9 cellular contexts compared by ENCODE assay signal in genomic region chr9:4986783-4987182, GRCh38. TPM values are rescaled to one million over a fixed set of nuclear protein-coding genes. Genes with fewer than 3 reads are reported as not detected.
A peak's percentile ranks its signal among the peaks of the same experiment; 100 is the strongest.
DNase-seq lines count a peak whose midpoint lies in the region; ATAC-seq, FAIRE-seq and TF ChIP-seq lines count a peak whose summit lies in the region.
"Had no signal": no experiment of that assay in that cellular context is flagged by ENCODE, and none has a peak within 500 bp of the region (broad histone marks: within the 10 kb centered on the region; RNA-seq: fewer than 3 reads in every experiment).

No MANE protein-coding gene starts in this region.

- H3K4me3 Mint-ChIP-seq in MCF 10A (ENCODE audit: unreplicated experiment) (no peak overlapping the region), type B pancreatic cell (peak overlapping the region; percentile 23)
- H3K4me3 Mint-ChIP-seq in activated T-helper 17 cell treated with anti-CD3 and anti-CD28 coated beads, Interleukin-2, amount 50 U/mL, for 72 hours, result no peak overlapping the region

- DNase-seq in breast epithelium (ENCODE audit: low spot score in 2 of 2) (no peak), MCF 10A (ENCODE audit: unreplicated experiment) (no peak), kidney (no peak), type B pancreatic cell (ENCODE audit: extremely low spot score, unreplicated experiment) (no peak), prostate gland (ENCODE audit: low spot score) (no peak)
- DNase-seq: NCI-H2227 treated with DMSO at 0.1 percent for 48 hours had no signal

- POLR2A ChIA-PET in MCF 10A (lab: Yijun Ruan, JAX), result interaction anchor here (0.8 to 3.5 kb wide), 7 partner anchors 41 to 245 kb away, joined by 4 to 37 read pairs (median 5); partner anchors contain the start of genes AK3 and RCL1

- H3K36me3 Mint-ChIP-seq in MCF 10A (ENCODE audit: insufficient read depth, unreplicated experiment) (no peaks in the 10 kb centered on the region), type B pancreatic cell (peaks cover 2% of the 10 kb centered on the region)
- H3K36me3 Mint-ChIP-seq in activated T-helper 17 cell treated with anti-CD3 and anti-CD28 coated beads, Interleukin-2, amount 50 U/mL, for 72 hours (ENCODE audit: low read depth), result peaks cover 20% of the 10 kb centered on the region

- no TSS peak for BruUV-seq in MCF 10A (replicated peaks; lab: Mats Ljungman, UMichigan)

- TF ChIP-seq CTCF in breast epithelium (IDR thresholded peaks at IDR 0.05) (no peak), MCF 10A (IDR thresholded peaks at IDR 0.05; ENCODE audit: unreplicated experiment) (no peak), kidney (IDR thresholded peaks at IDR 0.05; ENCODE audit: borderline replicate concordance, extremely low read depth, insufficient read depth) (no peak), type B pancreatic cell (conservative IDR thresholded peaks at IDR 0.05) (no peak), prostate gland (IDR thresholded peaks at IDR 0.05) (no peak)

- WGBS in prostate gland, result 81% methylated on average over 4 of the region's 4 CpGs

- H3K27me3 Mint-ChIP-seq in MCF 10A (ENCODE audit: insufficient read depth, unreplicated experiment) (no peaks in the 10 kb centered on the region), type B pancreatic cell (no peaks in the 10 kb centered on the region)
- no peaks in the 10 kb centered on the region for H3K27me3 Mint-ChIP-seq in activated T-helper 17 cell treated with anti-CD3 and anti-CD28 coated beads, Interleukin-2, amount 50 U/mL, for 72 hours

- H3K27ac ChIP-seq in breast epithelium (no peak overlapping the region), kidney (ENCODE audit: low read depth in 2 of 2, low read length in 2 of 2) (no peak overlapping the region), prostate gland (peak overlapping the region in 1 of 2 donors; percentile 96)

- H3K36me3 ChIP-seq in breast epithelium (no peaks in the 10 kb centered on the region), kidney (ENCODE audit: control insufficient read depth in 1 of 2, insufficient read depth in 2 of 2, low read length in 2 of 2) (no peaks in the 10 kb centered on the region), prostate gland (no peaks in the 10 kb centered on the region)

- H3K4me1 Mint-ChIP-seq in MCF 10A (ENCODE audit: insufficient read depth, unreplicated experiment) (peaks cover 27% of the 10 kb centered on the region), type B pancreatic cell (ENCODE audit: unreplicated experiment) (peaks cover 20% of the 10 kb centered on the region)
- H3K4me1 Mint-ChIP-seq in activated T-helper 17 cell treated with anti-CD3 and anti-CD28 coated beads, Interleukin-2, amount 50 U/mL, for 72 hours, result peaks cover 37% of the 10 kb centered on the region

- no peak for ATAC-seq in activated T-helper 17 cell treated with anti-CD3 and anti-CD28 coated beads, Interleukin-2, amount 50 U/mL, for 72 hours (replicated peaks)
- no peak for ATAC-seq in GM19463 (IDR thresholded peaks at IDR 0.05; ENCODE audit: unreplicated experiment)
- ATAC-seq in HG03108 (IDR thresholded peaks at IDR 0.05; ENCODE audit: unreplicated experiment), result no peak

- H3K9me3 Mint-ChIP-seq in MCF 10A (ENCODE audit: unreplicated experiment) (no peaks in the 10 kb centered on the region), type B pancreatic cell (no peaks in the 10 kb centered on the region)
- H3K9me3 Mint-ChIP-seq in activated T-helper 17 cell treated with anti-CD3 and anti-CD28 coated beads, Interleukin-2, amount 50 U/mL, for 72 hours, result no peaks in the 10 kb centered on the region

- H3K4me1 ChIP-seq in breast epithelium (peaks cover 0 to 9% of the 10 kb centered on the region in 2 donors), kidney (ENCODE audit: control insufficient read depth in 1 of 2, insufficient read depth in 1 of 2, low read depth in 1 of 2, low read length in 2 of 2) (peaks cover 12% of the 10 kb centered on the region in 2 donors), prostate gland (replicated peaks) (peaks cover 10% of the 10 kb centered on the region)

- CTCF ChIA-PET in MCF 10A (lab: Yijun Ruan, JAX), result interaction anchor here (0.5 to 7.0 kb wide), 22 partner anchors 14 to 866 kb away, joined by 3 to 171 read pairs (median 6); partner anchors contain the start of genes PDCD1LG2 and RCL1

- H3K9me3 ChIP-seq in breast epithelium (no peaks in the 10 kb centered on the region), kidney (ENCODE audit: control insufficient read depth in 1 of 2, low read length in 2 of 2) (no peaks in the 10 kb centered on the region), prostate gland (no peaks in the 10 kb centered on the region)

- H3K4me3 ChIP-seq in breast epithelium (peak overlapping the region; percentile 93 to 98 (median 96)), kidney (ENCODE audit: low read length in 2 of 2) (peak overlapping the region; percentile 52 to 82), prostate gland (peak overlapping the region in 1 of 2 donors; percentile 95)

- H3K27me3 ChIP-seq in breast epithelium, result no peaks in the 10 kb centered on the region
- H3K27me3 ChIP-seq in prostate gland (replicated peaks; ENCODE audit: insufficient read depth), result no peaks in the 10 kb centered on the region

- H3K9ac ChIP-seq in kidney (ENCODE audit: low read length in 2 of 2), result peak overlapping the region in 1 of 2 donors; percentile 86

- TF ChIP-seq POLR2A in breast epithelium (IDR thresholded peaks at IDR 0.05) (no peak), prostate gland (IDR thresholded peaks at IDR 0.05) (no peak)

- no peak for FAIRE-seq in kidney (lab: Jason Lieb, UNC)

- intact Hi-C loops in breast epithelium (cut with DNase I; ENCODE audit: low total_unique reads) (loop anchor here (10.0 kb wide), 1 partner anchor 222 kb away; no protein-coding TSS in a partner anchor), MCF 10A (cut with micrococcal nuclease) (loop anchor here (5.0 to 10.0 kb wide), 4 partner anchors 62 to 456 kb away; no protein-coding TSS in a partner anchor), kidney (cut with DNase I) (no loop called here), prostate gland (cut with DNase I) (loop anchor here (10.0 kb wide), 4 partner anchors 132 to 618 kb away; partner anchors contain the start of genes PLGRKT, PLPP6 and SPATA6L)

- H3K27ac Mint-ChIP-seq in MCF 10A (ENCODE audit: low read depth, unreplicated experiment) (no peak overlapping the region), type B pancreatic cell (no peak overlapping the region)
- H3K27ac Mint-ChIP-seq in activated T-helper 17 cell treated with anti-CD3 and anti-CD28 coated beads, Interleukin-2, amount 50 U/mL, for 72 hours, result peak overlapping the region; percentile 83

RNA-seq across cellular contexts. Expression of gene JAK2, which starts 1.7 kb away (rescaled TPM):
- 10 to 100 TPM; 28.8 to 46.9 (median 35.4) TPM for total RNA-seq in breast epithelium
- total RNA-seq in MCF 10A (2022), result 4.3 and 6.6 TPM in 2 replicates
- total RNA-seq in activated T-helper 17 cell treated with anti-CD3 and anti-CD28 coated beads, Interleukin-2, amount 50 U/mL, for 72 hours, result 10 to 100 TPM; 17.3 to 24.6 TPM
- total RNA-seq in kidney, result 23.3 TPM
- 4.5 TPM for polyA plus RNA-seq in kidney (ENCODE audit: insufficient read depth, low read depth, low replicate concordance)
- 5.4 and 8.4 TPM in 2 replicates for total RNA-seq in type B pancreatic cell (ENCODE audit: low replicate concordance)
- 10 to 100 TPM in 1 of 2 donors, 1 to 10 TPM in 1; 8.6 to 13.9 TPM for total RNA-seq in prostate gland
